ENCODE assay signal across 8 cellular contexts in the genomic region with DNA sequence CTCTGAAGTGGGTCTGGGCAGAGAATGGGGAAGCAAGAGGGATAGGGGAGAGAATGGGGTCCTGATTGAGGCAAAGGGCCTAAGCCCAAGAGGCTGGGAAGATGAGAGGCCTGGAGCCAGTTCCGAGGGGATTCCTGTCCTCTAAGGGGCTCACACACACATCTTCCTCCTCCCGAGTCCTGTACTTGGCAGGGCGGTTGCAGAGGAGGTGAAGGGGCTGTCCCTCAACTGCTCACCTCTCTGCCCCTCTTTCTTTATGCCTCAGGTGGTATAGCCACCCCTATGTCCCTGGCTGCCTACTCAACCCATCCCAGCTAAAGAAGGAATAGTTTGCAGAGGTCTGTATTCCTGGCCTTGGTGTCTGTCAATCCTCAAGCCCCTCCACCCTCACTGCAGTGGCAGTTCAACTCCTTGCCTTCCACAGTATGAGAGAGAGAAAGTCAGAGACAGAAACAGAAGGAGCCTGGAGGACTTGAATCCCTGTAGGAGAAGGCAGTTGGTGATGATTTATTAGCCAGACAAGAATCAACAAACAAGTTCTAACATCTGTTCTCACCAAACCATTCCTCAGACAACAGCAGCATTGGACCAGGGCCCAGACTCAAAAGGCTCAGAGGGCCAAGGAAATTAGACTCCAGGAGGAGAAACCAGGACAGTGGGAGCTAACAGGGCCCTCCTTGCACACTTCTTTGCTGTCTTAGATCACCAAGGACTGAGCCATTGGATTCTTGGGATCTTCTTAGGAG. TPM values are rescaled to one million over a fixed set of nuclear protein-coding genes. Genes with fewer than 3 reads are reported as not detected.
DNase-seq lines count a peak whose midpoint lies in the region; ATAC-seq, FAIRE-seq and TF ChIP-seq lines count a peak whose summit lies in the region.
"Had no signal": no experiment of that assay in that cellular context is flagged by ENCODE, and none has a peak within 500 bp of the region (broad histone marks: within the 10 kb centered on the region; RNA-seq: fewer than 3 reads in every experiment).

No MANE protein-coding gene starts in this region.

- H2AFZ ChIP-seq in keratinocyte (ENCODE audit: control insufficient read depth, low read length): no peak overlapping the region

- H3K36me3 Mint-ChIP-seq in CD4-positive, CD25-positive, alpha-beta regulatory T cell: peaks cover 35% of the 10 kb centered on the region

- DNase-seq in CD4-positive, CD25-positive, alpha-beta regulatory T cell: no peak
- DNase-seq in keratinocyte (ENCODE audit: low read depth, low spot score) (no peak), HuH-7.5 (ENCODE audit: low spot score) (no peak), COLO668 (lab: John Stamatoyannopoulos, UW; ENCODE audit: unreplicated experiment) (no peak)

- H3K9me1 ChIP-seq in keratinocyte (ENCODE audit: control insufficient read depth, extremely low read depth, insufficient read depth, low read length): no peaks in the 10 kb centered on the region

- peak; percentile 94 for FAIRE-seq in keratinocyte (lab: Jason Lieb, UNC)

- H3K79me2 ChIP-seq in keratinocyte (ENCODE audit: control insufficient read depth, insufficient read depth, low read length): no peaks in the 10 kb centered on the region

- dilution Hi-C loops in keratinocyte (cut with MboI; ENCODE audit: extremely low pct_ligation_motif_present, low sequenced_read_pairs): no loop called here

- no peaks in the 10 kb centered on the region for H3K27me3 ChIP-seq in CD4-positive, CD25-positive, alpha-beta regulatory T cell (ENCODE audit: control insufficient read depth, insufficient read depth, low read length)
- H3K27me3 ChIP-seq in keratinocyte (ENCODE audit: control insufficient read depth, extremely low read depth, insufficient read depth, low read length): no peaks in the 10 kb centered on the region

- peaks cover 12% of the 10 kb centered on the region for H3K4me1 ChIP-seq in CD4-positive, CD25-positive, alpha-beta regulatory T cell (ENCODE audit: control insufficient read depth, insufficient read depth, low read length, poor library complexity, severe bottlenecking)
- peaks cover 12% of the 10 kb centered on the region for H3K4me1 ChIP-seq in keratinocyte (ENCODE audit: control insufficient read depth, extremely low read depth, insufficient read depth, low read length)

- TF ChIP-seq CTCF in keratinocyte (optimal IDR thresholded peaks at IDR 0.05 in 1 of 3, IDR thresholded peaks at IDR 0.05 in 1 of 3, conservative IDR thresholded peaks at IDR 0.05 in 1 of 3; ENCODE audit: extremely low read depth in 1 of 3, insufficient read depth in 2 of 3, low read length in 3 of 3): no peak

- no peak overlapping the region for H3K4me2 ChIP-seq in keratinocyte (ENCODE audit: control insufficient read depth, extremely low read depth, insufficient read depth, low read depth, low read length)

- no peak overlapping the region for H3K27ac ChIP-seq in CD4-positive, CD25-positive, alpha-beta regulatory T cell (ENCODE audit: insufficient read depth, low read length, poor library complexity, severe bottlenecking)
- H3K27ac ChIP-seq in keratinocyte (ENCODE audit: control insufficient read depth, insufficient read depth, low read length): no peak overlapping the region
- H3K27ac ChIP-seq: coronary artery had no signal

- no peaks in the 10 kb centered on the region for H3K27me3 Mint-ChIP-seq in CD4-positive, CD25-positive, alpha-beta regulatory T cell

- H3K27ac Mint-ChIP-seq in CD4-positive, CD25-positive, alpha-beta regulatory T cell: peak overlapping the region in 2 of 3 donors; percentile 22 to 89

- peaks cover 6 to 50% (median 27%) of the 10 kb centered on the region in 4 donors for H3K4me1 Mint-ChIP-seq in CD4-positive, CD25-positive, alpha-beta regulatory T cell

- H3K9ac ChIP-seq in keratinocyte (ENCODE audit: control insufficient read depth, extremely low read depth, insufficient read depth, low read length): no peak overlapping the region

- no peak overlapping the region for H3K4me3 ChIP-seq in CD4-positive, CD25-positive, alpha-beta regulatory T cell (ENCODE audit: low read depth, low read length)
- no peak overlapping the region for H3K4me3 ChIP-seq in keratinocyte (ENCODE audit: control insufficient read depth in 2 of 3, extremely low read depth in 1 of 3, insufficient read depth in 2 of 3, low read depth in 1 of 3, low read length in 3 of 3)
- H3K4me3 ChIP-seq: coronary artery had no signal

- no peaks in the 10 kb centered on the region for H3K9me3 Mint-ChIP-seq in CD4-positive, CD25-positive, alpha-beta regulatory T cell

- ATAC-seq in CD4-positive, CD25-positive, alpha-beta regulatory T cell (ENCODE audit: low read depth in 2 of 2): no peak
- peak; percentile 8; the same call in 2 of the 3 replicates for ATAC-seq in SK-N-SH treated with all-trans-retinoic acid at 6 μM for 48 hours
- ATAC-seq in HG03565 (IDR thresholded peaks at IDR 0.05; ENCODE audit: unreplicated experiment): no peak

- H3K9me3 ChIP-seq in CD4-positive, CD25-positive, alpha-beta regulatory T cell (ENCODE audit: control insufficient read depth in 2 of 2, low read length in 2 of 2): no peaks in the 10 kb centered on the region
- H3K9me3 ChIP-seq in keratinocyte (ENCODE audit: control insufficient read depth, low read depth, low read length): no peaks in the 10 kb centered on the region

- H3K36me3 ChIP-seq in CD4-positive, CD25-positive, alpha-beta regulatory T cell (ENCODE audit: control insufficient read depth, insufficient read depth, low read length): peaks cover 32% of the 10 kb centered on the region
- peaks cover 4 to 6% of the 10 kb centered on the region in 2 experiments for H3K36me3 ChIP-seq in keratinocyte (ENCODE audit: control insufficient read depth in 2 of 2, extremely low read depth in 1 of 2, insufficient read depth in 2 of 2, low read length in 2 of 2)

- H4K20me1 ChIP-seq in keratinocyte (ENCODE audit: control insufficient read depth, extremely low read depth, insufficient read depth, low read length): peaks cover 3% of the 10 kb centered on the region

- H3K4me3 Mint-ChIP-seq in CD4-positive, CD25-positive, alpha-beta regulatory T cell: no peak overlapping the region

TF ChIP-seq in SK-N-SH treated with all-trans-retinoic acid at 6 μM for 48 hours, 23 proteins besides CTCF, POLR2A, EP300 and RAD21 (continues in another document):
- no peak for TF ChIP-seq TOX (CRISPR knock-in tag; IDR thresholded peaks at IDR 0.05; ENCODE audit: borderline replicate concordance)

RNA-seq across cellular contexts. Expression of gene SH2D2A, which starts 10.7 kb away (rescaled TPM):
- total RNA-seq in CD4-positive, CD25-positive, alpha-beta regulatory T cell: 158 TPM
- 10 to 100 TPM; 27.3 to 36.4 (median 31.2) TPM for polyA plus RNA-seq in CD4-positive, CD25-positive, alpha-beta regulatory T cell
- polyA plus RNA-seq in keratinocyte: 1.9 to 4.5 TPM (median 2.5 TPM) in 3 replicates
- polyA plus RNA-seq in keratinocyte (2011; ENCODE audit: low read depth): 0.25 TPM
- polyA plus RNA-seq in keratinocyte (2011; cell fraction: cytosol; rRNA removed): 1.8 and 4.2 TPM in 2 replicates
- 2.9 and 4.9 TPM in 2 replicates for polyA plus RNA-seq in keratinocyte (2011; cell fraction: nucleus; rRNA removed)
- 2.1 and 6.8 TPM in 2 replicates for polyA plus RNA-seq in keratinocyte (2012; ENCODE audit: low replicate concordance)
- 0.83 to 4.2 TPM (median 0.89 TPM) in 3 replicates for polyA minus RNA-seq in keratinocyte
- 5.2 TPM for polyA minus RNA-seq in keratinocyte (2011; cell fraction: cytosol; rRNA and poly(A)+ RNA removed)
- polyA minus RNA-seq in keratinocyte (2011; cell fraction: nucleus; rRNA and poly(A)+ RNA removed): 4.2 and 4.4 TPM in 2 replicates

RNA-seq across cellular contexts. Expression of gene PRCC, which starts 38.6 kb away (rescaled TPM):
- 67.8 TPM for total RNA-seq in CD4-positive, CD25-positive, alpha-beta regulatory T cell
- polyA plus RNA-seq in CD4-positive, CD25-positive, alpha-beta regulatory T cell: 10 to 100 TPM; 35.5 to 43.3 (median 36.4) TPM
- polyA plus RNA-seq in keratinocyte: 29.9 to 70.7 TPM (median 40.4 TPM) in 3 replicates
- 21.7 TPM for polyA plus RNA-seq in keratinocyte (2011; ENCODE audit: low read depth)
- 41.7 and 46.6 TPM in 2 replicates for polyA plus RNA-seq in keratinocyte (2011; cell fraction: cytosol; rRNA removed)
- polyA plus RNA-seq in keratinocyte (2011; cell fraction: nucleus; rRNA removed): 54.2 and 58.5 TPM in 2 replicates
- polyA plus RNA-seq in keratinocyte (2012; ENCODE audit: low replicate concordance): 42.9 and 47.9 TPM in 2 replicates
- polyA minus RNA-seq in keratinocyte: 60.5 to 95.5 TPM (median 69.6 TPM) in 3 replicates
- 48.7 TPM for polyA minus RNA-seq in keratinocyte (2011; cell fraction: cytosol; rRNA and poly(A)+ RNA removed)
- 32.6 and 42.6 TPM in 2 replicates for polyA minus RNA-seq in keratinocyte (2011; cell fraction: nucleus; rRNA and poly(A)+ RNA removed)

RNA-seq across cellular contexts. Expression of gene INSRR, which starts 53.0 kb away (rescaled TPM):
- 0.07 TPM for total RNA-seq in CD4-positive, CD25-positive, alpha-beta regulatory T cell
- polyA plus RNA-seq in CD4-positive, CD25-positive, alpha-beta regulatory T cell: not detected
- polyA plus RNA-seq in keratinocyte: not detected in 3 replicates
- not detected for polyA plus RNA-seq in keratinocyte (2011; ENCODE audit: low read depth)
- not detected in 2 replicates for polyA plus RNA-seq in keratinocyte (2011; cell fraction: cytosol; rRNA removed)
- not detected in 2 replicates for polyA plus RNA-seq in keratinocyte (2011; cell fraction: nucleus; rRNA removed)
- not detected in 2 replicates for polyA plus RNA-seq in keratinocyte (2012; ENCODE audit: low replicate concordance)
- not detected in 3 replicates for polyA minus RNA-seq in keratinocyte
- polyA minus RNA-seq in keratinocyte (2011; cell fraction: cytosol; rRNA and poly(A)+ RNA removed): not detected
- polyA minus RNA-seq in keratinocyte (2011; cell fraction: nucleus; rRNA and poly(A)+ RNA removed): not detected in 2 replicates
- total RNA-seq: pulmonary artery endothelial cell had no signal

RNA-seq across cellular contexts. Expression of gene HDGF, which starts 54.5 kb away (rescaled TPM):
- 87.6 TPM for total RNA-seq in CD4-positive, CD25-positive, alpha-beta regulatory T cell
- 10 to 100 TPM; 26.9 to 50.2 (median 36.7) TPM for polyA plus RNA-seq in CD4-positive, CD25-positive, alpha-beta regulatory T cell
- 172 to 240 TPM (median 196 TPM) in 3 replicates for polyA plus RNA-seq in keratinocyte
- polyA plus RNA-seq in keratinocyte (2011; ENCODE audit: low read depth): 161 TPM
- polyA plus RNA-seq in keratinocyte (2011; cell fraction: cytosol; rRNA removed): 221 and 240 TPM in 2 replicates
- 107 and 111 TPM in 2 replicates for polyA plus RNA-seq in keratinocyte (2011; cell fraction: nucleus; rRNA removed)
- polyA plus RNA-seq in keratinocyte (2012; ENCODE audit: low replicate concordance): 213 and 246 TPM in 2 replicates
- polyA minus RNA-seq in keratinocyte: 108 to 149 TPM (median 125 TPM) in 3 replicates
- 141 TPM for polyA minus RNA-seq in keratinocyte (2011; cell fraction: cytosol; rRNA and poly(A)+ RNA removed)
- 32.3 and 52.1 TPM in 2 replicates for polyA minus RNA-seq in keratinocyte (2011; cell fraction: nucleus; rRNA and poly(A)+ RNA removed)

RNA-seq across cellular contexts. Expression of gene NTRK1, which starts 54.7 kb away (rescaled TPM):
- 0.91 TPM for total RNA-seq in CD4-positive, CD25-positive, alpha-beta regulatory T cell
- polyA plus RNA-seq in CD4-positive, CD25-positive, alpha-beta regulatory T cell: under 1 TPM in 3 of 4 donors, not detected in 1; 0.06 to 0.44 (median 0.10) TPM
- polyA plus RNA-seq in keratinocyte: 0.03 to 0.06 TPM (median 0.05 TPM) in 3 replicates
- polyA plus RNA-seq in keratinocyte (2011; ENCODE audit: low read depth): not detected
- not detected in 2 replicates for polyA plus RNA-seq in keratinocyte (2011; cell fraction: cytosol; rRNA removed)
- 0.07 TPM in 1 of 2 replicates, not detected in the other for polyA plus RNA-seq in keratinocyte (2011; cell fraction: nucleus; rRNA removed)
- polyA plus RNA-seq in keratinocyte (2012; ENCODE audit: low replicate concordance): not detected in 2 replicates
- polyA minus RNA-seq in keratinocyte: not detected in 3 replicates
- not detected for polyA minus RNA-seq in keratinocyte (2011; cell fraction: cytosol; rRNA and poly(A)+ RNA removed)
- not detected in 2 replicates for polyA minus RNA-seq in keratinocyte (2011; cell fraction: nucleus; rRNA and poly(A)+ RNA removed)
